2 cellular contexts compared by ENCODE assay signal in the genomic region with DNA sequence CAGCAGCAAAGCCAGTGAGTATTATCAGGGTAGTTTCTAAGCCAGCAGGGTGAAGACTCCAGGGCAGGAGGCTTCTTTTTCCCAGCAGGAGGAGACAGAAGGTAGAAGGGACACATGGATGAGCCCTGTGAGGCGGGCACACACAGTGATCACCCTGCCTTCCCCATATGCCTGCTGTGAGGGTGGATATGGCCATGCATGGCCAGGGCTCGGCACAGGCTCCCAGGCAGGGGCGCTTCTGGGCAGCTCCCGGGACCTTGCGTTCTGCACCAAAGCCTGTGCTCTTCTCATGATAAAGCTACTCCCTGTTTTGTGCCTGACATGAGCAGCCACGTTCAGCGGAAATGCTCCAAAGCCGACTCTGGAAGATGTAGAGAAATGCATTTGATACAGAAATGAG.
TF ChIP-seq lines count a peak whose summit lies in the region.

No MANE protein-coding gene starts in this region.

TF ChIP-seq in HepG2, 621 proteins besides CTCF, POLR2A, EP300 and RAD21 (continued from another document):
- TF ChIP-seq, protein P1, sequence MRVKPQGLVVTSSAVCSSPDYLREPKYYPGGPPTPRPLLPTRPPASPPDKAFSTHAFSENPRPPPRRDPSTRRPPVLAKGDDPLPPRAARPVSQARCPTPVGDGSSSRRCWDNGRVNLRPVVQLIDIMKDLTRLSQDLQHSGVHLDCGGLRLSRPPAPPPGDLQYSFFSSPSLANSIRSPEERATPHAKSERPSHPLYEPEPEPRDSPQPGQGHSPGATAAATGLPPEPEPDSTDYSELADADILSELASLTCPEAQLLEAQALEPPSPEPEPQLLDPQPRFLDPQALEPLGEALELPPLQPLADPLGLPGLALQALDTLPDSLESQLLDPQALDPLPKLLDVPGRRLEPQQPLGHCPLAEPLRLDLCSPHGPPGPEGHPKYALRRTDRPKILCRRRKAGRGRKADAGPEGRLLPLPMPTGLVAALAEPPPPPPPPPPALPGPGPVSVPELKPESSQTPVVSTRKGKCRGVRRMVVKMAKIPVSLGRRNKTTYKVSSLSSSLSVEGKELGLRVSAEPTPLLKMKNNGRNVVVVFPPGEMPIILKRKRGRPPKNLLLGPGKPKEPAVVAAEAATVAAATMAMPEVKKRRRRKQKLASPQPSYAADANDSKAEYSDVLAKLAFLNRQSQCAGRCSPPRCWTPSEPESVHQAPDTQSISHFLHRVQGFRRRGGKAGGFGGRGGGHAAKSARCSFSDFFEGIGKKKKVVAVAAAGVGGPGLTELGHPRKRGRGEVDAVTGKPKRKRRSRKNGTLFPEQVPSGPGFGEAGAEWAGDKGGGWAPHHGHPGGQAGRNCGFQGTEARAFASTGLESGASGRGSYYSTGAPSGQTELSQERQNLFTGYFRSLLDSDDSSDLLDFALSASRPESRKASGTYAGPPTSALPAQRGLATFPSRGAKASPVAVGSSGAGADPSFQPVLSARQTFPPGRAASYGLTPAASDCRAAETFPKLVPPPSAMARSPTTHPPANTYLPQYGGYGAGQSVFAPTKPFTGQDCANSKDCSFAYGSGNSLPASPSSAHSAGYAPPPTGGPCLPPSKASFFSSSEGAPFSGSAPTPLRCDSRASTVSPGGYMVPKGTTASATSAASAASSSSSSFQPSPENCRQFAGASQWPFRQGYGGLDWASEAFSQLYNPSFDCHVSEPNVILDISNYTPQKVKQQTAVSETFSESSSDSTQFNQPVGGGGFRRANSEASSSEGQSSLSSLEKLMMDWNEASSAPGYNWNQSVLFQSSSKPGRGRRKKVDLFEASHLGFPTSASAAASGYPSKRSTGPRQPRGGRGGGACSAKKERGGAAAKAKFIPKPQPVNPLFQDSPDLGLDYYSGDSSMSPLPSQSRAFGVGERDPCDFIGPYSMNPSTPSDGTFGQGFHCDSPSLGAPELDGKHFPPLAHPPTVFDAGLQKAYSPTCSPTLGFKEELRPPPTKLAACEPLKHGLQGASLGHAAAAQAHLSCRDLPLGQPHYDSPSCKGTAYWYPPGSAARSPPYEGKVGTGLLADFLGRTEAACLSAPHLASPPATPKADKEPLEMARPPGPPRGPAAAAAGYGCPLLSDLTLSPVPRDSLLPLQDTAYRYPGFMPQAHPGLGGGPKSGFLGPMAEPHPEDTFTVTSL (CRISPR knock-in tag; IDR thresholded peaks at IDR 0.05; ENCODE audit: borderline replicate concordance), result no peak
- TF ChIP-seq, protein P2, sequence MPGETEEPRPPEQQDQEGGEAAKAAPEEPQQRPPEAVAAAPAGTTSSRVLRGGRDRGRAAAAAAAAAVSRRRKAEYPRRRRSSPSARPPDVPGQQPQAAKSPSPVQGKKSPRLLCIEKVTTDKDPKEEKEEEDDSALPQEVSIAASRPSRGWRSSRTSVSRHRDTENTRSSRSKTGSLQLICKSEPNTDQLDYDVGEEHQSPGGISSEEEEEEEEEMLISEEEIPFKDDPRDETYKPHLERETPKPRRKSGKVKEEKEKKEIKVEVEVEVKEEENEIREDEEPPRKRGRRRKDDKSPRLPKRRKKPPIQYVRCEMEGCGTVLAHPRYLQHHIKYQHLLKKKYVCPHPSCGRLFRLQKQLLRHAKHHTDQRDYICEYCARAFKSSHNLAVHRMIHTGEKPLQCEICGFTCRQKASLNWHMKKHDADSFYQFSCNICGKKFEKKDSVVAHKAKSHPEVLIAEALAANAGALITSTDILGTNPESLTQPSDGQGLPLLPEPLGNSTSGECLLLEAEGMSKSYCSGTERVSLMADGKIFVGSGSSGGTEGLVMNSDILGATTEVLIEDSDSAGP (CRISPR knock-in tag; IDR thresholded peaks at IDR 0.05; ENCODE audit: borderline replicate concordance), result no peak
- TF ChIP-seq NBN (conservative IDR thresholded peaks at IDR 0.05) (no peak), RFXANK (CRISPR knock-in tag; IDR thresholded peaks at IDR 0.05) (no peak), NFKBIZ (CRISPR knock-in tag; IDR thresholded peaks at IDR 0.05) (no peak), MAF1 (CRISPR knock-in tag; IDR thresholded peaks at IDR 0.05; ENCODE audit: borderline replicate concordance) (no peak), ETV5 (CRISPR knock-in tag; IDR thresholded peaks at IDR 0.05; ENCODE audit: borderline replicate concordance) (no peak), ZNF251 (CRISPR knock-in tag; IDR thresholded peaks at IDR 0.05) (no peak), KMT2A (CRISPR knock-in tag; IDR thresholded peaks at IDR 0.05) (no peak), MTF2 (CRISPR knock-in tag; IDR thresholded peaks at IDR 0.05; ENCODE audit: borderline replicate concordance) (no peak), ZNF263 (CRISPR knock-in tag; IDR thresholded peaks at IDR 0.05) (no peak), ZNF878 (CRISPR knock-in tag; IDR thresholded peaks at IDR 0.05) (no peak), ZBTB42 (CRISPR knock-in tag; IDR thresholded peaks at IDR 0.05) (no peak), RELA (CRISPR knock-in tag; IDR thresholded peaks at IDR 0.05) (no peak), TEAD2 (CRISPR knock-in tag; IDR thresholded peaks at IDR 0.05) (no peak), ZNF737 (CRISPR knock-in tag; IDR thresholded peaks at IDR 0.05; ENCODE audit: borderline replicate concordance) (no peak), ZMYM4 (CRISPR knock-in tag; IDR thresholded peaks at IDR 0.05) (no peak)

TF ChIP-seq in A549, 52 proteins besides CTCF, POLR2A, EP300 and RAD21 (continued from another document):
- no peak for TF ChIP-seq RARB (CRISPR knock-in tag; IDR thresholded peaks at IDR 0.05)
- no peak for TF ChIP-seq CHD2 (IDR thresholded peaks at IDR 0.05; ENCODE audit: low read length, partially characterized antibody)
- TF ChIP-seq USF2 (IDR thresholded peaks at IDR 0.05), result no peak
- TF ChIP-seq, protein P3, sequence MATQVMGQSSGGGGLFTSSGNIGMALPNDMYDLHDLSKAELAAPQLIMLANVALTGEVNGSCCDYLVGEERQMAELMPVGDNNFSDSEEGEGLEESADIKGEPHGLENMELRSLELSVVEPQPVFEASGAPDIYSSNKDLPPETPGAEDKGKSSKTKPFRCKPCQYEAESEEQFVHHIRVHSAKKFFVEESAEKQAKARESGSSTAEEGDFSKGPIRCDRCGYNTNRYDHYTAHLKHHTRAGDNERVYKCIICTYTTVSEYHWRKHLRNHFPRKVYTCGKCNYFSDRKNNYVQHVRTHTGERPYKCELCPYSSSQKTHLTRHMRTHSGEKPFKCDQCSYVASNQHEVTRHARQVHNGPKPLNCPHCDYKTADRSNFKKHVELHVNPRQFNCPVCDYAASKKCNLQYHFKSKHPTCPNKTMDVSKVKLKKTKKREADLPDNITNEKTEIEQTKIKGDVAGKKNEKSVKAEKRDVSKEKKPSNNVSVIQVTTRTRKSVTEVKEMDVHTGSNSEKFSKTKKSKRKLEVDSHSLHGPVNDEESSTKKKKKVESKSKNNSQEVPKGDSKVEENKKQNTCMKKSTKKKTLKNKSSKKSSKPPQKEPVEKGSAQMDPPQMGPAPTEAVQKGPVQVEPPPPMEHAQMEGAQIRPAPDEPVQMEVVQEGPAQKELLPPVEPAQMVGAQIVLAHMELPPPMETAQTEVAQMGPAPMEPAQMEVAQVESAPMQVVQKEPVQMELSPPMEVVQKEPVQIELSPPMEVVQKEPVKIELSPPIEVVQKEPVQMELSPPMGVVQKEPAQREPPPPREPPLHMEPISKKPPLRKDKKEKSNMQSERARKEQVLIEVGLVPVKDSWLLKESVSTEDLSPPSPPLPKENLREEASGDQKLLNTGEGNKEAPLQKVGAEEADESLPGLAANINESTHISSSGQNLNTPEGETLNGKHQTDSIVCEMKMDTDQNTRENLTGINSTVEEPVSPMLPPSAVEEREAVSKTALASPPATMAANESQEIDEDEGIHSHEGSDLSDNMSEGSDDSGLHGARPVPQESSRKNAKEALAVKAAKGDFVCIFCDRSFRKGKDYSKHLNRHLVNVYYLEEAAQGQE (IDR thresholded peaks at IDR 0.05), result no peak
